1 cellular context compared by ENCODE assay signal in genomic region chr3:157467165-157467564, GRCh38.
TF ChIP-seq lines count a peak whose summit lies in the region.

No MANE protein-coding gene starts in this region.

TF ChIP-seq in K562, 482 proteins besides CTCF, POLR2A, EP300 and RAD21:
- peak; percentile 42; the same call in 1 of the 2 replicates for TF ChIP-seq ZNF316 (IDR thresholded peaks at IDR 0.05)
- TF ChIP-seq TCF15 (CRISPR knock-in tag; IDR thresholded peaks at IDR 0.05) = no peak
